In the genomic region with DNA sequence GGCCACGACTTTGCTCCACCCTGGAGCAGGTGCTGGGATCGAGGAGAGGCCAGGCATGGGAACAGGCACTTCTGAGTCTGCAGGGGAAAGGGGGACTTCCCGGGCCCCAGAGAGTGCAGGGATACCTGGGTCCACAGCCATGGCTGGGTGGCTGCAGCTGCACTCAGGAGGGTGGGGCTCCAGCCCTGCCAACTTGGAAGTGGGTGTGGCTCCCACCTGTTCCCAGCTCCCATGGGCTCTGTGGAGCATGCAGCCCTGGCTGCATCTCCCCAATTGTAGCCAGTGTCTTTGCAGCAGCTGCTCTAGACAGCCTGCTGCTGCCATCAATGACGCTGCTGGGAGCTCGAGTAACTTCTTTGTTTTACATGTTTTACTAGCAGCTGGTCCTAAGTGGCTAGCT, we compare ENCODE assay signal across 10 cellular contexts. TPM values are rescaled to one million over a fixed set of nuclear protein-coding genes. Genes with fewer than 3 reads are reported as not detected.
A peak's percentile ranks its signal among the peaks of the same experiment; 100 is the strongest.
DNase-seq lines count a peak whose midpoint lies in the region; ATAC-seq and TF ChIP-seq lines count a peak whose summit lies in the region.
"Had no signal": no experiment of that assay in that cellular context is flagged by ENCODE, and none has a peak within 500 bp of the region (broad histone marks: within the 10 kb centered on the region; RNA-seq: fewer than 3 reads in every experiment).

No MANE protein-coding gene starts in this region.

- H3K27ac Mint-ChIP-seq in naive B cell: peak overlapping the region in 4 of 6 donors; percentile 39 to 73 (median 56)
- H3K27ac Mint-ChIP-seq in activated CD8-positive, alpha-beta T cell treated with anti-CD3 and anti-CD28 coated beads for 36 hours: no peak overlapping the region
- H3K27ac Mint-ChIP-seq: CD8-positive, alpha-beta memory T cell; HFFc6 had no signal

- DNase-seq in DMS79 treated with DMSO at 0.1 percent for 48 hours (lab: John Stamatoyannopoulos, UW): peak; percentile 11
- DNase-seq in NCI-H187 (lab: John Stamatoyannopoulos, UW): peak; percentile 25 to 75
- peak; percentile 3 for DNase-seq in SHP77 treated with DMSO at 0.1 percent for 48 hours (lab: John Stamatoyannopoulos, UW)
- no peak for DNase-seq in naive B cell
- DNase-seq in GM10248 (ENCODE audit: extremely low spot score): no peak
- no peak for DNase-seq in activated CD8-positive, alpha-beta T cell treated with anti-CD3 and anti-CD28 coated beads for 36 hours
- no peak for DNase-seq in activated CD8-positive, alpha-beta memory T cell treated with anti-CD3 and anti-CD28 coated beads, Interleukin-2, amount 50 U/mL, for 48 hours
- no peak for DNase-seq in A172 (ENCODE audit: low spot score)
- DNase-seq: CD8-positive, alpha-beta memory T cell; HFFc6 had no signal

- CTCF ChIA-PET in GM10248 (lab: Yijun Ruan, JAX): no interaction called here
- CTCF ChIA-PET in activated CD8-positive, alpha-beta T cell treated with anti-CD3 and anti-CD28 coated beads for 36 hours (lab: Charles Lee): interaction anchor here (1.0 kb wide), 1 partner anchor 36 kb away, joined by 5 read pairs; no protein-coding TSS in a partner anchor

- peaks cover 4 to 15% of the 10 kb centered on the region in 2 donors for H3K36me3 Mint-ChIP-seq in naive B cell
- H3K36me3 Mint-ChIP-seq in activated CD8-positive, alpha-beta T cell treated with anti-CD3 and anti-CD28 coated beads for 36 hours (ENCODE audit: low read depth): peaks cover 13% of the 10 kb centered on the region

- ATAC-seq in naive B cell (ENCODE audit: low read depth in 2 of 2): peak; percentile 23 to 30
- no peak for ATAC-seq in activated CD8-positive, alpha-beta T cell treated with anti-CD3 and anti-CD28 coated beads for 36 hours

- intact Hi-C loops in activated CD8-positive, alpha-beta T cell treated with anti-CD3 and anti-CD28 coated beads for 36 hours (cut with micrococcal nuclease): no loop called here

- peak overlapping the region in 1 of 8 donors; percentile 16 for H3K4me3 Mint-ChIP-seq in naive B cell
- H3K4me3 Mint-ChIP-seq in activated CD8-positive, alpha-beta T cell treated with anti-CD3 and anti-CD28 coated beads for 36 hours: no peak overlapping the region
- H3K4me3 Mint-ChIP-seq: CD8-positive, alpha-beta memory T cell; HFFc6 had no signal

- no peaks in the 10 kb centered on the region for H3K27me3 Mint-ChIP-seq in naive B cell
- no peaks in the 10 kb centered on the region for H3K27me3 Mint-ChIP-seq in activated CD8-positive, alpha-beta T cell treated with anti-CD3 and anti-CD28 coated beads for 36 hours
- H3K27me3 Mint-ChIP-seq: CD8-positive, alpha-beta memory T cell had no signal

- POLR2A ChIA-PET in GM10248 (lab: Yijun Ruan, JAX): no interaction called here
- POLR2A ChIA-PET in activated CD8-positive, alpha-beta T cell treated with anti-CD3 and anti-CD28 coated beads for 36 hours (lab: Charles Lee): interaction anchor here (0.6 kb wide), 1 partner anchor 43 kb away, joined by 3 read pairs; no protein-coding TSS in a partner anchor

- H3K4me1 Mint-ChIP-seq in naive B cell: peaks cover 35 to 51% (median 38%) of the 10 kb centered on the region in 3 donors
- H3K4me1 Mint-ChIP-seq in activated CD8-positive, alpha-beta T cell treated with anti-CD3 and anti-CD28 coated beads for 36 hours (ENCODE audit: low read depth): peaks cover 12% of the 10 kb centered on the region

- no peaks in the 10 kb centered on the region for H3K9me3 Mint-ChIP-seq in naive B cell
- H3K9me3 Mint-ChIP-seq in activated CD8-positive, alpha-beta T cell treated with anti-CD3 and anti-CD28 coated beads for 36 hours: no peaks in the 10 kb centered on the region
- H3K9me3 Mint-ChIP-seq: CD8-positive, alpha-beta memory T cell; HFFc6 had no signal

- no peak for TF ChIP-seq CTCF in GM10248 (IDR thresholded peaks at IDR 0.05; ENCODE audit: control extremely low read depth, extremely low read depth, low read depth, missing control alignments)
- no peak for TF ChIP-seq CTCF in activated CD8-positive, alpha-beta T cell treated with anti-CD3 and anti-CD28 coated beads for 36 hours (IDR thresholded peaks at IDR 0.05)

RNA-seq across cellular contexts. Expression of a gene that starts 57.1 kb away (rescaled TPM):
- 100 to 1,000 TPM; 240 to 379 (median 288) TPM for polyA plus RNA-seq in naive B cell (ENCODE audit: low read depth in 6 of 6)
- 10 to 100 TPM; 56.9 to 57.5 TPM for total RNA-seq in activated CD8-positive, alpha-beta T cell treated with anti-CD3 and anti-CD28 coated beads for 36 hours
- 51.4 and 52.5 TPM in 2 replicates for total RNA-seq in A172 (2014; rRNA removed; shearing (Covaris generic))

RNA-seq across cellular contexts. Expression of a gene that starts 57.5 kb away (rescaled TPM):
- 10 to 100 TPM; 28.8 to 40.8 (median 32.9) TPM for polyA plus RNA-seq in naive B cell (ENCODE audit: low read depth in 6 of 6)
- total RNA-seq in activated CD8-positive, alpha-beta T cell treated with anti-CD3 and anti-CD28 coated beads for 36 hours: 10 to 100 TPM; 35.4 to 42.2 TPM
- total RNA-seq in A172 (2014; rRNA removed; shearing (Covaris generic)): 49.1 and 56.8 TPM in 2 replicates

Comparison
In these comparisons a context has a peak if more than half of its experiments do, and no peak if none do; other contexts are left out.
1. DNase-seq: peak in DMS79 treated with DMSO at 0.1 percent for 48 hours (single experiment), NCI-H187 (2 of 2) and SHP77 treated with DMSO at 0.1 percent for 48 hours (single experiment); none in naive B cell (single experiment), GM10248 (single experiment), activated CD8-positive, alpha-beta T cell treated with anti-CD3 and anti-CD28 coated beads for 36 hours (single experiment), activated CD8-positive, alpha-beta memory T cell treated with anti-CD3 and anti-CD28 coated beads, Interleukin-2, amount 50 U/mL, for 48 hours (single experiment) and A172 (single experiment).